Comparison of ENCODE assay signal across 14 cellular contexts in the genomic region with DNA sequence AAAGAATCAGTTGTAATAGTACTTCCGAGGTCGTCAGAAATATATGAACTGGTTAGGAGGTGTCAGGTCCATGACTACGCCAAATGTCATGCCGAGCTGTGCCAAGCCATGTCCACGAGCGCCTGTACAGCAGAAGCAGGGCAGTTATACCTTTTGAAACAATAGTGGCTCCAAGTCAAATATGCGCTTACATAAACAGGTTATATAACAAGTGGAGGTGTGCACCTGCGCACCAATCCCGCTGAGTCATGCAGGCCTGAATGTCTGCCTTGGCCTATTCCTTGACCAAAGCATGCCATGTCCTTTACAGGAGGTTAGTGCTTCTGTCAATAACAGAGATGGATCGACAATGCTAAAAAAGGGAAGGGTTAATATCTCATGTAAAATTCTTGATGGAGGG. TPM values are rescaled to one million over a fixed set of nuclear protein-coding genes. Genes with fewer than 3 reads are reported as not detected.
A peak's percentile ranks its signal among the peaks of the same experiment; 100 is the strongest.
DNase-seq lines count a peak whose midpoint lies in the region; ATAC-seq and TF ChIP-seq lines count a peak whose summit lies in the region.
"Had no signal": no experiment of that assay in that cellular context is flagged by ENCODE, and none has a peak within 500 bp of the region (broad histone marks: within the 10 kb centered on the region; RNA-seq: fewer than 3 reads in every experiment).

No MANE protein-coding gene starts in this region.

- TF ChIP-seq RAD21 in Ishikawa (IDR thresholded peaks at IDR 0.05; ENCODE audit: low read depth): no peak

- TF ChIP-seq EP300 in Ishikawa (IDR thresholded peaks at IDR 0.05; ENCODE audit: borderline replicate concordance): no peak

- peak; percentile 12 for DNase-seq in NCI-H510A treated with DMSO at 0.1 percent for 48 hours (lab: John Stamatoyannopoulos, UW)
- no peak for DNase-seq in NCI-H510A (lab: John Stamatoyannopoulos, UW)
- DNase-seq in T-helper 9 cell: no peak
- no peak for DNase-seq in foreskin melanocyte
- no peak for DNase-seq in NCI-H345 (lab: John Stamatoyannopoulos, UW)
- DNase-seq: 8988T; ACHN; CD4-positive, CD25-positive, alpha-beta regulatory T cell; DMS153; GF-D8; GM23248; H9 had no signal

- peak; percentile 77 for ATAC-seq in esophagus mucosa

TF ChIP-seq in Ishikawa, 13 proteins besides CTCF, POLR2A, EP300 and RAD21:
- no peak for TF ChIP-seq NFIC (IDR thresholded peaks at IDR 0.05)
- TF ChIP-seq TEAD4 (IDR thresholded peaks at IDR 0.05): no peak
- no peak for TF ChIP-seq CEBPB (IDR thresholded peaks at IDR 0.05)
- TF ChIP-seq TCF12 (IDR thresholded peaks at IDR 0.05; ENCODE audit: low read depth): 0 out of 2 replicates have a peak, but pooled peaks have one; percentile 18
- no peak for TF ChIP-seq FOXM1 (IDR thresholded peaks at IDR 0.05; ENCODE audit: borderline replicate concordance, low read depth)
- no peak for TF ChIP-seq EGR1 (IDR thresholded peaks at IDR 0.05)

RNA-seq across cellular contexts. Expression of gene TRUB1, which starts 21.3 kb away (rescaled TPM):
- 13.6 TPM for total RNA-seq in esophagus mucosa
